ENCODE assay signal across 10 cellular contexts in the genomic region with DNA sequence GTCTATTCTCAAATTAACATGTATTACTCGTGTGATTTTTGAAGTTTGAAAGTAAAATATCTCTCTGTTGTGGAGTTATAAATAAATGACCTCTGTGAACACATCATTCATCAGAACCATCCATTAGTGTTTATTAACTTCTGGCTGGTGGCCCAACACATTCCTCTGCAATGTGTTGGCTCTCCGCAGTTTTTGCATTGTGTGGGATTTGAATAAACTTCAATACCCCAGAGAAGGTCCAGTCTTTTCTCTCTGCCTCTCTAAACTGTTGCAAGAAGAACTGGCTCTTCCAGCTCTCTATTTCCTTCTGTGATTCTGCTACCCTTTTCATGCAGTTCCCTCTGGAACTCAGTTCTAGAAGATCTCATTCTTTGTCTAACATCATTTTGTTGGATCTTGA.
A peak's percentile ranks its signal among the peaks of the same experiment; 100 is the strongest.
DNase-seq lines count a peak whose midpoint lies in the region; ATAC-seq, FAIRE-seq and TF ChIP-seq lines count a peak whose summit lies in the region.
"Had no signal": no experiment of that assay in that cellular context is flagged by ENCODE, and none has a peak within 500 bp of the region (broad histone marks: within the 10 kb centered on the region; RNA-seq: fewer than 3 reads in every experiment).

No MANE protein-coding gene starts in this region.

- no peaks in the 10 kb centered on the region for H3K79me2 ChIP-seq in keratinocyte (ENCODE audit: control insufficient read depth, insufficient read depth, low read length)

- peaks cover 2% of the 10 kb centered on the region for H3K9me3 Mint-ChIP-seq in activated CD4-positive, alpha-beta T cell treated with anti-CD3 and anti-CD28 coated beads for 36 hours (ENCODE audit: low read depth)
- H3K9me3 Mint-ChIP-seq in naive thymus-derived CD8-positive, alpha-beta T cell: peaks cover 0 to 8% (median 0%) of the 10 kb centered on the region in 9 donors
- peaks cover 3% of the 10 kb centered on the region for H3K9me3 Mint-ChIP-seq in activated CD4-positive, alpha-beta memory T cell treated with anti-CD3 and anti-CD28 coated beads for 36 hours

- DNase-seq in HT-29 (ENCODE audit: low spot score) (peak; percentile 54), bronchial epithelial cell (ENCODE audit: low read depth) (peak; percentile 88), keratinocyte (ENCODE audit: low read depth, low spot score) (no peak), tibial artery (no peak)
- DNase-seq in activated CD4-positive, alpha-beta T cell treated with anti-CD3 and anti-CD28 coated beads for 36 hours: no peak
- no peak for DNase-seq in naive thymus-derived CD8-positive, alpha-beta T cell
- DNase-seq in activated CD4-positive, alpha-beta memory T cell treated with anti-CD3 and anti-CD28 coated beads for 36 hours: no peak
- DNase-seq: SHP77 treated with DMSO at 0.1 percent for 48 hours, spleen had no signal

- no peak overlapping the region for H3K27ac Mint-ChIP-seq in activated CD4-positive, alpha-beta T cell treated with anti-CD3 and anti-CD28 coated beads for 36 hours
- no peak overlapping the region for H3K27ac Mint-ChIP-seq in naive thymus-derived CD8-positive, alpha-beta T cell
- H3K27ac Mint-ChIP-seq in activated CD4-positive, alpha-beta memory T cell treated with anti-CD3 and anti-CD28 coated beads for 36 hours: no peak overlapping the region

- H3K4me3 ChIP-seq in bronchial epithelial cell (ENCODE audit: low read depth, low read length) (no peak overlapping the region), keratinocyte (ENCODE audit: control insufficient read depth in 2 of 3, extremely low read depth in 1 of 3, insufficient read depth in 2 of 3, low read depth in 1 of 3, low read length in 3 of 3) (no peak overlapping the region), tibial artery (no peak overlapping the region)
- H3K4me3 ChIP-seq: spleen had no signal

- no peak overlapping the region for H3K4me3 Mint-ChIP-seq in activated CD4-positive, alpha-beta T cell treated with anti-CD3 and anti-CD28 coated beads for 36 hours
- no peak overlapping the region for H3K4me3 Mint-ChIP-seq in naive thymus-derived CD8-positive, alpha-beta T cell
- no peak overlapping the region for H3K4me3 Mint-ChIP-seq in activated CD4-positive, alpha-beta memory T cell treated with anti-CD3 and anti-CD28 coated beads for 36 hours

- peaks cover 3% of the 10 kb centered on the region for H3K27me3 Mint-ChIP-seq in activated CD4-positive, alpha-beta T cell treated with anti-CD3 and anti-CD28 coated beads for 36 hours
- H3K27me3 Mint-ChIP-seq in naive thymus-derived CD8-positive, alpha-beta T cell: peaks cover 0 to 7% (median 0%) of the 10 kb centered on the region in 5 donors
- H3K27me3 Mint-ChIP-seq in activated CD4-positive, alpha-beta memory T cell treated with anti-CD3 and anti-CD28 coated beads for 36 hours: no peaks in the 10 kb centered on the region

- H2AFZ ChIP-seq in keratinocyte (ENCODE audit: control insufficient read depth, low read length): no peak overlapping the region

- no peaks in the 10 kb centered on the region for H4K20me1 ChIP-seq in keratinocyte (ENCODE audit: control insufficient read depth, extremely low read depth, insufficient read depth, low read length)

- no peaks in the 10 kb centered on the region for H3K9me3 ChIP-seq in keratinocyte (ENCODE audit: control insufficient read depth, low read depth, low read length)
- H3K9me3 ChIP-seq in tibial artery: no peaks in the 10 kb centered on the region
- H3K9me3 ChIP-seq: spleen had no signal

- H3K27me3 ChIP-seq in bronchial epithelial cell (ENCODE audit: control insufficient read depth, insufficient read depth, low read length) (no peaks in the 10 kb centered on the region), keratinocyte (ENCODE audit: control insufficient read depth, extremely low read depth, insufficient read depth, low read length) (no peaks in the 10 kb centered on the region), tibial artery (no peaks in the 10 kb centered on the region)
- H3K27me3 ChIP-seq: spleen had no signal

- H3K4me1 ChIP-seq in keratinocyte (ENCODE audit: control insufficient read depth, extremely low read depth, insufficient read depth, low read length): peaks cover 18% of the 10 kb centered on the region
- peaks cover 0 to 20% (median 13%) of the 10 kb centered on the region in 4 donors for H3K4me1 ChIP-seq in tibial artery
- H3K4me1 ChIP-seq: spleen had no signal

- no peak overlapping the region for H3K9ac ChIP-seq in keratinocyte (ENCODE audit: control insufficient read depth, extremely low read depth, insufficient read depth, low read length)

- peak overlapping the region; percentile 6 for H3K4me2 ChIP-seq in keratinocyte (ENCODE audit: control insufficient read depth, extremely low read depth, insufficient read depth, low read depth, low read length)

- dilution Hi-C loops in keratinocyte (cut with MboI; ENCODE audit: extremely low pct_ligation_motif_present, low sequenced_read_pairs): no loop called here

- intact Hi-C loops in tibial artery (cut with DNase I; ENCODE audit: low total_unique reads): no loop called here
- intact Hi-C loops in activated CD4-positive, alpha-beta T cell treated with anti-CD3 and anti-CD28 coated beads for 36 hours (cut with DNase I, micrococcal nuclease): no loop called here
- intact Hi-C loops in activated CD4-positive, alpha-beta memory T cell treated with anti-CD3 and anti-CD28 coated beads for 36 hours (cut with micrococcal nuclease): no loop called here

- H3K36me3 Mint-ChIP-seq in activated CD4-positive, alpha-beta T cell treated with anti-CD3 and anti-CD28 coated beads for 36 hours (ENCODE audit: low read depth): no peaks in the 10 kb centered on the region
- H3K36me3 Mint-ChIP-seq in naive thymus-derived CD8-positive, alpha-beta T cell: no peaks in the 10 kb centered on the region
- no peaks in the 10 kb centered on the region for H3K36me3 Mint-ChIP-seq in activated CD4-positive, alpha-beta memory T cell treated with anti-CD3 and anti-CD28 coated beads for 36 hours

- POLR2A ChIA-PET in activated CD4-positive, alpha-beta T cell treated with anti-CD3 and anti-CD28 coated beads for 36 hours (lab: Charles Lee): no interaction called here
- POLR2A ChIA-PET in naive thymus-derived CD8-positive, alpha-beta T cell (lab: Charles Lee): no interaction called here
- POLR2A ChIA-PET in activated CD4-positive, alpha-beta memory T cell treated with anti-CD3 and anti-CD28 coated beads for 36 hours (lab: Charles Lee): no interaction called here

- no peak overlapping the region for H3K27ac ChIP-seq in keratinocyte (ENCODE audit: control insufficient read depth, insufficient read depth, low read length)
- H3K27ac ChIP-seq in tibial artery: peak overlapping the region; percentile 8 to 40

- H3K9me1 ChIP-seq in keratinocyte (ENCODE audit: control insufficient read depth, extremely low read depth, insufficient read depth, low read length): no peaks in the 10 kb centered on the region

- FAIRE-seq in bronchial epithelial cell (lab: Jason Lieb, UNC): no peak
- FAIRE-seq in keratinocyte (lab: Jason Lieb, UNC): peak; percentile 91

- TF ChIP-seq CTCF in bronchial epithelial cell (IDR thresholded peaks at IDR 0.05; ENCODE audit: insufficient read depth, low read length, severe bottlenecking): no peak
- TF ChIP-seq CTCF in keratinocyte (optimal IDR thresholded peaks at IDR 0.05 in 1 of 3, IDR thresholded peaks at IDR 0.05 in 1 of 3, conservative IDR thresholded peaks at IDR 0.05 in 1 of 3; ENCODE audit: extremely low read depth in 1 of 3, insufficient read depth in 2 of 3, low read length in 3 of 3): no peak
- TF ChIP-seq CTCF in tibial artery (IDR thresholded peaks at IDR 0.05): no peak

- ATAC-seq in activated CD4-positive, alpha-beta T cell treated with anti-CD3 and anti-CD28 coated beads for 36 hours: no peak
- ATAC-seq in naive thymus-derived CD8-positive, alpha-beta T cell: no peak
- ATAC-seq in HG03432 (IDR thresholded peaks at IDR 0.05; ENCODE audit: unreplicated experiment): no peak

- CTCF ChIA-PET in activated CD4-positive, alpha-beta T cell treated with anti-CD3 and anti-CD28 coated beads for 36 hours (lab: Charles Lee): no interaction called here
- CTCF ChIA-PET in activated CD4-positive, alpha-beta memory T cell treated with anti-CD3 and anti-CD28 coated beads for 36 hours (lab: Charles Lee): no interaction called here

- no peaks in the 10 kb centered on the region for H3K4me1 Mint-ChIP-seq in activated CD4-positive, alpha-beta T cell treated with anti-CD3 and anti-CD28 coated beads for 36 hours
- no peaks in the 10 kb centered on the region for H3K4me1 Mint-ChIP-seq in naive thymus-derived CD8-positive, alpha-beta T cell
- H3K4me1 Mint-ChIP-seq in activated CD4-positive, alpha-beta memory T cell treated with anti-CD3 and anti-CD28 coated beads for 36 hours (ENCODE audit: low read depth): no peaks in the 10 kb centered on the region

- H3K36me3 ChIP-seq in bronchial epithelial cell (ENCODE audit: control insufficient read depth, insufficient read depth, low read length) (no peaks in the 10 kb centered on the region), keratinocyte (ENCODE audit: control insufficient read depth in 2 of 2, extremely low read depth in 1 of 2, insufficient read depth in 2 of 2, low read length in 2 of 2) (no peaks in the 10 kb centered on the region), tibial artery (no peaks in the 10 kb centered on the region)
- H3K36me3 ChIP-seq: spleen had no signal

Comparison
In these comparisons a context has a peak if more than half of its experiments do, and no peak if none do; other contexts are left out.
1. DNase-seq: peak in HT-29 (single experiment) and bronchial epithelial cell (single experiment); none in keratinocyte (single experiment), tibial artery (0 of 2), activated CD4-positive, alpha-beta T cell treated with anti-CD3 and anti-CD28 coated beads for 36 hours (single experiment), naive thymus-derived CD8-positive, alpha-beta T cell (0 of 10) and activated CD4-positive, alpha-beta memory T cell treated with anti-CD3 and anti-CD28 coated beads for 36 hours (single experiment).